29 cellular contexts compared by ENCODE assay signal in the genomic region with DNA sequence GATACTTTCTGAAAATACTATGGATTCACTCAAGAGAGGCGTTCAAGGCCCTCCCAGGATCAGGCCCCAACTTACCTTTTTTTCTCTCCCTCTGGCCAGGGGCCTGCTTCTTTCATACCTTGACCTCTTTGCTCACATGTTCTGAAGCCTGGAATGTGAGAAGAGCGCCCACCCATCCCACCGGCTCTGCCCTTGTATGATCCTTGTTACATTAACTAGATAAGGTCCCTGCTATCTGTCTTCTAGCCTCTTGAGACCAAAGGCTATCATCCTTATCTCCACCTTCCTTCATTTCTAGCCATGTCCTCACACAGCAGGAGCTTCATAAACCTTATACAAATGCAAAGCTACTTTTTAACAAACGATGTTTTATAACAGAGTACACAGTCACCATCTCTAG. TPM values are rescaled to one million over a fixed set of nuclear protein-coding genes. Genes with fewer than 3 reads are reported as not detected.
"Had no signal": no experiment of that assay in that cellular context is flagged by ENCODE, and none has a peak within 500 bp of the region (broad histone marks: within the 10 kb centered on the region; RNA-seq: fewer than 3 reads in every experiment).

No MANE protein-coding gene starts in this region.

- H3K27ac Mint-ChIP-seq: dendritic cell treated with granulocyte-macrophage colony-stimulating factor and Interleukin-4, amounts not matched to agents 40 ng/mL and 50 ng/mL, for 4 days; mesothelial cell of epicardium; natural killer cell treated with Interleukin-12 subunit alpha and Interleukin-12 subunit beta and Interleukin-15 and Interleukin-18, amount 100 ng/mL, for 72 hours; stimulated activated memory B cell treated with anti-CD40 and anti-IgM and Interleukin-4, amounts not matched to agents 10 μg/mL and 1 μg/mL and 100 μg/mL, for 72 hours; type B pancreatic cell had no signal

- H3K4me1 ChIP-seq: colonic mucosa, foreskin keratinocyte, gastroesophageal sphincter, parathyroid adenoma, prostate gland, right atrium auricular region, testis had no signal

- H3K4me3 Mint-ChIP-seq: dendritic cell treated with granulocyte-macrophage colony-stimulating factor and Interleukin-4, amounts not matched to agents 40 ng/mL and 50 ng/mL, for 4 days; mesothelial cell of epicardium; natural killer cell treated with Interleukin-12 subunit alpha and Interleukin-12 subunit beta and Interleukin-15 and Interleukin-18, amount 100 ng/mL, for 72 hours; neural crest cell; stimulated activated memory B cell treated with anti-CD40 and anti-IgM and Interleukin-4, amounts not matched to agents 10 μg/mL and 1 μg/mL and 100 μg/mL, for 72 hours; type B pancreatic cell had no signal

- H3K4me3 ChIP-seq: colonic mucosa, esophagus muscularis mucosa, gastroesophageal sphincter, heart left ventricle, hepatocyte, lower lobe of right lung, mucosa of descending colon, prostate gland, right atrium auricular region, sigmoid colon, testis, tibial artery had no signal

- H3K27ac ChIP-seq: colonic mucosa, esophagus muscularis mucosa, foreskin keratinocyte, gastroesophageal sphincter, heart left ventricle, hepatocyte, lower lobe of right lung, parathyroid adenoma, prostate gland, right atrium auricular region, sigmoid colon, testis, tibial artery had no signal

- H3K9ac ChIP-seq: parathyroid adenoma had no signal

- H3K9me3 Mint-ChIP-seq: dendritic cell treated with granulocyte-macrophage colony-stimulating factor and Interleukin-4, amounts not matched to agents 40 ng/mL and 50 ng/mL, for 4 days; mesothelial cell of epicardium; naive B cell; natural killer cell treated with Interleukin-12 subunit alpha and Interleukin-12 subunit beta and Interleukin-15 and Interleukin-18, amount 100 ng/mL, for 72 hours; neural crest cell; stimulated activated memory B cell treated with anti-CD40 and anti-IgM and Interleukin-4, amounts not matched to agents 10 μg/mL and 1 μg/mL and 100 μg/mL, for 72 hours; type B pancreatic cell had no signal

- H3K36me3 ChIP-seq: colonic mucosa, esophagus muscularis mucosa, gastroesophageal sphincter, heart left ventricle, lower lobe of right lung, prostate gland, right atrium auricular region, sigmoid colon, tibial artery had no signal

- H3K79me2 ChIP-seq: hepatocyte, parathyroid adenoma had no signal

- H3K27me3 Mint-ChIP-seq: dendritic cell treated with granulocyte-macrophage colony-stimulating factor and Interleukin-4, amounts not matched to agents 40 ng/mL and 50 ng/mL, for 4 days; naive B cell; stimulated activated memory B cell treated with anti-CD40 and anti-IgM and Interleukin-4, amounts not matched to agents 10 μg/mL and 1 μg/mL and 100 μg/mL, for 72 hours; type B pancreatic cell had no signal

- H3K36me3 Mint-ChIP-seq: naive B cell; natural killer cell treated with Interleukin-12 subunit alpha and Interleukin-12 subunit beta and Interleukin-15 and Interleukin-18, amount 100 ng/mL, for 72 hours; stimulated activated memory B cell treated with anti-CD40 and anti-IgM and Interleukin-4, amounts not matched to agents 10 μg/mL and 1 μg/mL and 100 μg/mL, for 72 hours had no signal

- DNase-seq: colonic mucosa; effector CD8-positive, alpha-beta T cell; foreskin keratinocyte; heart left ventricle; left ventricle myocardium superior; lower lobe of right lung; mucosa of descending colon; naive B cell; sigmoid colon; stimulated activated CD4-positive, alpha-beta T cell treated with anti-CD3 and anti-CD28 coated beads, Interleukin-2, amount 100 ng/mL, for 24 hours; stimulated activated CD4-positive, alpha-beta T cell treated with anti-CD3 and anti-CD28 coated beads, Interleukin-4, amount 100 ng/mL, for 24 hours; stimulated activated naive CD8-positive, alpha-beta T cell treated with anti-CD3 and anti-CD28 coated beads, Interleukin-15, Interleukin-2, amounts not matched to agents 100 U/mL and 50 U/mL, for 24 hours; substantia nigra; testis; tibial artery had no signal

- H3K4me1 Mint-ChIP-seq: stimulated activated memory B cell treated with anti-CD40 and anti-IgM and Interleukin-4, amounts not matched to agents 10 μg/mL and 1 μg/mL and 100 μg/mL, for 72 hours had no signal

- H3K27me3 ChIP-seq: colonic mucosa, esophagus muscularis mucosa, gastroesophageal sphincter, heart left ventricle, hepatocyte, right atrium auricular region, sigmoid colon, testis, tibial artery had no signal

- ATAC-seq: foreskin keratinocyte; gastroesophageal sphincter; heart left ventricle; left ventricle myocardium superior; lower lobe of right lung; mucosa of descending colon; natural killer cell treated with Interleukin-12 subunit alpha and Interleukin-12 subunit beta and Interleukin-15 and Interleukin-18, amount 100 ng/mL, for 72 hours; stimulated activated naive CD8-positive, alpha-beta T cell treated with anti-CD3 and anti-CD28 coated beads, Interleukin-15, Interleukin-2, amounts not matched to agents 100 U/mL and 50 U/mL, for 24 hours had no signal

RNA-seq across cellular contexts. Expression of a gene that starts 45.9 kb away (rescaled TPM):
- total RNA-seq: foreskin keratinocyte, osteoblast had no signal
- polyA plus RNA-seq: foreskin keratinocyte, keratinocyte had no signal
